ENCODE assay signal across 1 cellular context in the genomic region with DNA sequence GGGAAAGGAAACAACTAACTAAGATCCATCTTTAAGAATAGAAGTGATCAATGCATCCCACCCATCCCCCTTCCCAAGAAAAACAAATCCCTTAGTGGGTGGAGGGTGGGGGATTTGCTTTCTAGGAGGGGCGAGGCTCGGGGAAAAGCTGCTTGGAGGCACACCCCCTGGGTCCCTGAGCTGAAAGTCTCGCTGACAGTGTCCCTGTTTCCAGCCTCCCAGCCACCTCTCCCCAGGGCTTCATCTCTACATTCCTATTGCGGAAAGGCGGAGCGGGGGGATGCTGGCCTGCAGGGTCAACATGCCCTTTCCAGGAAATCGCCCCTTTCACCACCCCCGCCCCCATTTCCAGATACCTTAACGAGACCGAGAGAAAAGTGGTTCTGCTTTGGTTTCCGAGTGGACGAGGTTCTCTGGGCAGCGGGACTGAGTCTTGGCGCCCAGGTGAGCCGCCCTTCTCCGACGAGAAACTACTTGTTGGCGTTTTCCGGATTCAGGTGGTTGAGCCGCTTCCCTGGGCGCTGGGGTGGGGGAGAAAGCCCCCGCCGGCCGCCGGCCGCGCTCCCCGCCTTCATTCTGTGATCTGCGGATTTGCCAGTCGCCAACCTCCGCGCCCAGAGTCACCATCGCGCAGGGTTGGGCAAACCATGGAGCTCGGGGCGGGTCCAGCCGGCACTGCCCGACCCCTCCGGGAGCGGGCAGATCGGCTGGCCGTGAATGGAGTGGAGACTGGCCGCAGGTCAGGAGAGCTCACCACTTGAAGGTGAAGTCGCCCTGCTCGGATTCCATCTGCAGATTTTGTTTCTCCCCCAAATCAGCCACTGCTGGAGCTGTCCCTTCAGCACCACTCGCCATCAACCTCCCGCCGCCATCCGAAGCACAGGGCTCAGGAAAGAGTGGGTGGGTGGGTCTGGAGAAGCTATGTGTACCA.
TF ChIP-seq lines count a peak whose summit lies in the region.

No MANE protein-coding gene starts in this region.

TF ChIP-seq in GM23338, 12 proteins besides CTCF, POLR2A, EP300 and RAD21 (continued from another document):
- TF ChIP-seq, protein P1, sequence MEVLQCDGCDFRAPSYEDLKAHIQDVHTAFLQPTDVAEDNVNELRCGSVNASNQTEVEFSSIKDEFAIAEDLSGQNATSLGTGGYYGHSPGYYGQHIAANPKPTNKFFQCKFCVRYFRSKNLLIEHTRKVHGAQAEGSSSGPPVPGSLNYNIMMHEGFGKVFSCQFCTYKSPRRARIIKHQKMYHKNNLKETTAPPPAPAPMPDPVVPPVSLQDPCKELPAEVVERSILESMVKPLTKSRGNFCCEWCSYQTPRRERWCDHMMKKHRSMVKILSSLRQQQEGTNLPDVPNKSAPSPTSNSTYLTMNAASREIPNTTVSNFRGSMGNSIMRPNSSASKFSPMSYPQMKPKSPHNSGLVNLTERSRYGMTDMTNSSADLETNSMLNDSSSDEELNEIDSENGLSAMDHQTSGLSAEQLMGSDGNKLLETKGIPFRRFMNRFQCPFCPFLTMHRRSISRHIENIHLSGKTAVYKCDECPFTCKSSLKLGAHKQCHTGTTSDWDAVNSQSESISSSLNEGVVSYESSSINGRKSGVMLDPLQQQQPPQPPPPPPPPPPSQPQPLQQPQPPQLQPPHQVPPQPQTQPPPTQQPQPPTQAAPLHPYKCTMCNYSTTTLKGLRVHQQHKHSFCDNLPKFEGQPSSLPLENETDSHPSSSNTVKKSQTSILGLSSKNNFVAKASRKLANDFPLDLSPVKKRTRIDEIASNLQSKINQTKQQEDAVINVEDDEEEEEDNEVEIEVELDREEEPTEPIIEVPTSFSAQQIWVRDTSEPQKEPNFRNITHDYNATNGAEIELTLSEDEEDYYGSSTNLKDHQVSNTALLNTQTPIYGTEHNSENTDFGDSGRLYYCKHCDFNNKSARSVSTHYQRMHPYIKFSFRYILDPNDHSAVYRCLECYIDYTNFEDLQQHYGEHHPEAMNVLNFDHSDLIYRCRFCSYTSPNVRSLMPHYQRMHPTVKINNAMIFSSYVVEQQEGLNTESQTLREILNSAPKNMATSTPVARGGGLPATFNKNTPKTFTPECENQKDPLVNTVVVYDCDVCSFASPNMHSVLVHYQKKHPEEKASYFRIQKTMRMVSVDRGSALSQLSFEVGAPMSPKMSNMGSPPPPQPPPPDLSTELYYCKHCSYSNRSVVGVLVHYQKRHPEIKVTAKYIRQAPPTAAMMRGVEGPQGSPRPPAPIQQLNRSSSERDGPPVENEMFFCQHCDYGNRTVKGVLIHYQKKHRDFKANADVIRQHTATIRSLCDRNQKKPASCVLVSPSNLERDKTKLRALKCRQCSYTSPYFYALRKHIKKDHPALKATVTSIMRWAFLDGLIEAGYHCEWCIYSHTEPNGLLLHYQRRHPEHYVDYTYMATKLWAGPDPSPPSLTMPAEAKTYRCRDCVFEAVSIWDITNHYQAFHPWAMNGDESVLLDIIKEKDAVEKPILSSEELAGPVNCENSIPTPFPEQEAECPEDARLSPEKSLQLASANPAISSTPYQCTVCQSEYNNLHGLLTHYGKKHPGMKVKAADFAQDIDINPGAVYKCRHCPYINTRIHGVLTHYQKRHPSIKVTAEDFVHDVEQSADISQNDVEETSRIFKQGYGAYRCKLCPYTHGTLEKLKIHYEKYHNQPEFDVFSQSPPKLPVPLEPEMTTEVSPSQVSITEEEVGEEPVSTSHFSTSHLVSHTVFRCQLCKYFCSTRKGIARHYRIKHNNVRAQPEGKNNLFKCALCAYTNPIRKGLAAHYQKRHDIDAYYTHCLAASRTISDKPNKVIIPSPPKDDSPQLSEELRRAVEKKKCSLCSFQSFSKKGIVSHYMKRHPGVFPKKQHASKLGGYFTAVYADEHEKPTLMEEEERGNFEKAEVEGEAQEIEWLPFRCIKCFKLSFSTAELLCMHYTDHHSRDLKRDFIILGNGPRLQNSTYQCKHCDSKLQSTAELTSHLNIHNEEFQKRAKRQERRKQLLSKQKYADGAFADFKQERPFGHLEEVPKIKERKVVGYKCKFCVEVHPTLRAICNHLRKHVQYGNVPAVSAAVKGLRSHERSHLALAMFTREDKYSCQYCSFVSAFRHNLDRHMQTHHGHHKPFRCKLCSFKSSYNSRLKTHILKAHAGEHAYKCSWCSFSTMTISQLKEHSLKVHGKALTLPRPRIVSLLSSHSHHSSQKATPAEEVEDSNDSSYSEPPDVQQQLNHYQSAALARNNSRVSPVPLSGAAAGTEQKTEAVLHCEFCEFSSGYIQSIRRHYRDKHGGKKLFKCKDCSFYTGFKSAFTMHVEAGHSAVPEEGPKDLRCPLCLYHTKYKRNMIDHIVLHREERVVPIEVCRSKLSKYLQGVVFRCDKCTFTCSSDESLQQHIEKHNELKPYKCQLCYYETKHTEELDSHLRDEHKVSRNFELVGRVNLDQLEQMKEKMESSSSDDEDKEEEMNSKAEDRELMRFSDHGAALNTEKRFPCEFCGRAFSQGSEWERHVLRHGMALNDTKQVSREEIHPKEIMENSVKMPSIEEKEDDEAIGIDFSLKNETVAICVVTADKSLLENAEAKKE (CRISPR knock-in tag; IDR thresholded peaks at IDR 0.05): no peak
- no peak for TF ChIP-seq STAT1 (IDR thresholded peaks at IDR 0.05; ENCODE audit: unreplicated experiment)
